ENCODE assay signal across 26 cellular contexts in the genomic region with DNA sequence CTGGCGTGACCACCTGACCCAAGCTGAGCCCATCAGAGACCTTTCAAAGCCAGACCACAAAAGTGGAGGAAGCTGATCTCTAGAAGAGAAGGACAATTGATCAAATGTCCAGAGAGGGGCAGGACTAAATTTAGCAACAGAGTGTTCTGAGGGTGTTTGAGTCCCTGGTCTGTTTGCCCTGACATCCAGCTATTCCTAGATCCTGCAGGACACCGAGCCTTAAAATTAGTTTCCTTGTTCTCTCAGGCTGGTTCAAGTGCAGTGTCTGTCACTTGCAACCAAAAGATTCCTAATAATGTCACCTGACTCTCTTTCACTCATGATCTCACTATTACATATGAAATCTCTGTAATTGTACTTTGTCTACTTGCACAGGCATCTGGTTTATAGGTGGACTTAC. TPM values are rescaled to one million over a fixed set of nuclear protein-coding genes. Genes with fewer than 3 reads are reported as not detected.
DNase-seq lines count a peak whose midpoint lies in the region; ATAC-seq, FAIRE-seq and TF ChIP-seq lines count a peak whose summit lies in the region.
"Had no signal": no experiment of that assay in that cellular context is flagged by ENCODE, and none has a peak within 500 bp of the region (broad histone marks: within the 10 kb centered on the region; RNA-seq: fewer than 3 reads in every experiment).

No MANE protein-coding gene starts in this region.

- H4K20me1 ChIP-seq in keratinocyte (ENCODE audit: control insufficient read depth, extremely low read depth, insufficient read depth, low read length), result no peaks in the 10 kb centered on the region

- TF ChIP-seq CTCF in activated CD8-positive, alpha-beta T cell treated with anti-CD3 and anti-CD28 coated beads for 36 hours (IDR thresholded peaks at IDR 0.05), result no peak
- TF ChIP-seq CTCF in chondrocyte (IDR thresholded peaks at IDR 0.05) (no peak), keratinocyte (optimal IDR thresholded peaks at IDR 0.05 in 1 of 3, IDR thresholded peaks at IDR 0.05 in 1 of 3, conservative IDR thresholded peaks at IDR 0.05 in 1 of 3; ENCODE audit: extremely low read depth in 1 of 3, insufficient read depth in 2 of 3, low read length in 3 of 3) (no peak), progenitor cell of endocrine pancreas (IDR thresholded peaks at IDR 0.05; ENCODE audit: unreplicated experiment) (no peak), glutamatergic neuron (IDR thresholded peaks at IDR 0.05; ENCODE audit: partially characterized antibody, unreplicated experiment) (no peak)

- peak; percentile 34 for FAIRE-seq in keratinocyte (lab: Jason Lieb, UNC)
- FAIRE-seq: endometrium, GM18507 had no signal

- H3K27me3 ChIP-seq in keratinocyte (ENCODE audit: control insufficient read depth, extremely low read depth, insufficient read depth, low read length), result no peaks in the 10 kb centered on the region
- H3K27me3 ChIP-seq: tibial artery had no signal

- no peak overlapping the region for H3K4me3 ChIP-seq in keratinocyte (ENCODE audit: control insufficient read depth in 2 of 3, extremely low read depth in 1 of 3, insufficient read depth in 2 of 3, low read depth in 1 of 3, low read length in 3 of 3)

- CTCF ChIA-PET in activated CD8-positive, alpha-beta T cell treated with anti-CD3 and anti-CD28 coated beads for 36 hours (lab: Charles Lee), result no interaction called here
- CTCF ChIA-PET in activated CD8-positive, alpha-beta T cell treated with anti-CD3 and anti-CD28 coated beads, Interleukin-2, amount 10 ng/mL, durations not matched to agents 7 days and 5 days (lab: Charles Lee), result no interaction called here

- H3K4me3 Mint-ChIP-seq in activated CD8-positive, alpha-beta T cell treated with anti-CD3 and anti-CD28 coated beads for 36 hours, result no peak overlapping the region
- H3K4me3 Mint-ChIP-seq in activated CD8-positive, alpha-beta T cell treated with anti-CD3 and anti-CD28 coated beads, Interleukin-2, amount 10 ng/mL, durations not matched to agents 7 days and 5 days, result no peak overlapping the region
- H3K4me3 Mint-ChIP-seq in chondrocyte (ENCODE audit: unreplicated experiment) (no peak overlapping the region), progenitor cell of endocrine pancreas (ENCODE audit: low read depth) (no peak overlapping the region), glutamatergic neuron (ENCODE audit: unreplicated experiment) (no peak overlapping the region)
- H3K4me3 Mint-ChIP-seq: brain; IgD-negative memory B cell; stimulated activated naive B cell treated with anti-CD40 and anti-IgM and Interleukin-4, amounts not matched to agents 10 μg/mL and 1 μg/mL and 100 μg/mL, for 72 hours; T-cell had no signal

- no peaks in the 10 kb centered on the region for H3K9me1 ChIP-seq in keratinocyte (ENCODE audit: control insufficient read depth, extremely low read depth, insufficient read depth, low read length)

- intact Hi-C loops in activated CD8-positive, alpha-beta T cell treated with anti-CD3 and anti-CD28 coated beads for 36 hours (cut with micrococcal nuclease), result no loop called here

- H3K4me1 Mint-ChIP-seq in activated CD8-positive, alpha-beta T cell treated with anti-CD3 and anti-CD28 coated beads for 36 hours (ENCODE audit: low read depth), result peaks cover 2% of the 10 kb centered on the region
- H3K4me1 Mint-ChIP-seq in activated CD8-positive, alpha-beta T cell treated with anti-CD3 and anti-CD28 coated beads, Interleukin-2, amount 10 ng/mL, durations not matched to agents 7 days and 5 days (ENCODE audit: low read depth), result peaks cover 5% of the 10 kb centered on the region
- H3K4me1 Mint-ChIP-seq in chondrocyte (ENCODE audit: low read depth) (peaks cover 42% of the 10 kb centered on the region), progenitor cell of endocrine pancreas (ENCODE audit: low read depth) (peaks cover 8% of the 10 kb centered on the region), glutamatergic neuron (ENCODE audit: low read depth, unreplicated experiment) (peaks cover 2% of the 10 kb centered on the region)
- H3K4me1 Mint-ChIP-seq: IgD-negative memory B cell; stimulated activated naive B cell treated with anti-CD40 and anti-IgM and Interleukin-4, amounts not matched to agents 10 μg/mL and 1 μg/mL and 100 μg/mL, for 72 hours; T-cell had no signal

- no peaks in the 10 kb centered on the region for H3K9me3 ChIP-seq in keratinocyte (ENCODE audit: control insufficient read depth, low read depth, low read length)
- H3K9me3 ChIP-seq: tibial artery had no signal

- no peak for ATAC-seq in activated CD8-positive, alpha-beta T cell treated with anti-CD3 and anti-CD28 coated beads for 36 hours
- no peak for ATAC-seq in activated CD8-positive, alpha-beta T cell treated with anti-CD3 and anti-CD28 coated beads, Interleukin-2, amount 10 ng/mL, durations not matched to agents 7 days and 5 days
- ATAC-seq in HG03175 (IDR thresholded peaks at IDR 0.05; ENCODE audit: unreplicated experiment), result no peak
- ATAC-seq in GM18867 (IDR thresholded peaks at IDR 0.05; ENCODE audit: unreplicated experiment), result no peak
- ATAC-seq: activated CD4-positive, CD25-positive, alpha-beta regulatory T cell treated with anti-CD3 and anti-CD28 coated beads, Interleukin-2, amount 50 U/mL, for 24 hours; stimulated activated naive B cell treated with anti-CD40 and anti-IgM and Interleukin-4, amounts not matched to agents 10 μg/mL and 1 μg/mL and 100 μg/mL, for 72 hours; T-cell had no signal

- dilution Hi-C loops in keratinocyte (cut with MboI; ENCODE audit: extremely low pct_ligation_motif_present, low sequenced_read_pairs), result no loop called here

- no peaks in the 10 kb centered on the region for H3K36me3 ChIP-seq in keratinocyte (ENCODE audit: control insufficient read depth in 2 of 2, extremely low read depth in 1 of 2, insufficient read depth in 2 of 2, low read length in 2 of 2)
- H3K36me3 ChIP-seq: tibial artery had no signal

- H3K36me3 Mint-ChIP-seq in activated CD8-positive, alpha-beta T cell treated with anti-CD3 and anti-CD28 coated beads for 36 hours (ENCODE audit: low read depth), result no peaks in the 10 kb centered on the region
- H3K36me3 Mint-ChIP-seq in activated CD8-positive, alpha-beta T cell treated with anti-CD3 and anti-CD28 coated beads, Interleukin-2, amount 10 ng/mL, durations not matched to agents 7 days and 5 days (ENCODE audit: low read depth), result no peaks in the 10 kb centered on the region
- no peaks in the 10 kb centered on the region for H3K36me3 Mint-ChIP-seq in chondrocyte (ENCODE audit: low read depth)
- no peaks in the 10 kb centered on the region for H3K36me3 Mint-ChIP-seq in progenitor cell of endocrine pancreas (ENCODE audit: insufficient read depth)
- no peaks in the 10 kb centered on the region for H3K36me3 Mint-ChIP-seq in glutamatergic neuron (ENCODE audit: unreplicated experiment)
- H3K36me3 Mint-ChIP-seq: brain; stimulated activated naive B cell treated with anti-CD40 and anti-IgM and Interleukin-4, amounts not matched to agents 10 μg/mL and 1 μg/mL and 100 μg/mL, for 72 hours; T-cell had no signal

- peak overlapping the region; percentile 74 for H3K27ac ChIP-seq in keratinocyte (ENCODE audit: control insufficient read depth, insufficient read depth, low read length)

- H3K27ac Mint-ChIP-seq in activated CD8-positive, alpha-beta T cell treated with anti-CD3 and anti-CD28 coated beads for 36 hours, result peak overlapping the region; percentile 14
- no peak overlapping the region for H3K27ac Mint-ChIP-seq in activated CD8-positive, alpha-beta T cell treated with anti-CD3 and anti-CD28 coated beads, Interleukin-2, amount 10 ng/mL, durations not matched to agents 7 days and 5 days
- H3K27ac Mint-ChIP-seq in chondrocyte (ENCODE audit: unreplicated experiment) (peak overlapping the region; percentile 92), progenitor cell of endocrine pancreas (no peak overlapping the region), glutamatergic neuron (ENCODE audit: unreplicated experiment) (no peak overlapping the region)
- H3K27ac Mint-ChIP-seq: brain; stimulated activated naive B cell treated with anti-CD40 and anti-IgM and Interleukin-4, amounts not matched to agents 10 μg/mL and 1 μg/mL and 100 μg/mL, for 72 hours; T-cell had no signal

- H3K79me2 ChIP-seq in keratinocyte (ENCODE audit: control insufficient read depth, insufficient read depth, low read length), result no peaks in the 10 kb centered on the region

- peak overlapping the region; percentile 89 for H3K4me2 ChIP-seq in keratinocyte (ENCODE audit: control insufficient read depth, extremely low read depth, insufficient read depth, low read depth, low read length)

- H3K4me1 ChIP-seq in keratinocyte (ENCODE audit: control insufficient read depth, extremely low read depth, insufficient read depth, low read length), result peaks cover 19% of the 10 kb centered on the region

- POLR2A ChIA-PET in activated CD8-positive, alpha-beta T cell treated with anti-CD3 and anti-CD28 coated beads for 36 hours (lab: Charles Lee), result no interaction called here
- POLR2A ChIA-PET in activated CD8-positive, alpha-beta T cell treated with anti-CD3 and anti-CD28 coated beads, Interleukin-2, amount 10 ng/mL, durations not matched to agents 7 days and 5 days (lab: Charles Lee), result no interaction called here

- H2AFZ ChIP-seq in keratinocyte (ENCODE audit: control insufficient read depth, low read length), result no peak overlapping the region

- H3K9me3 Mint-ChIP-seq in activated CD8-positive, alpha-beta T cell treated with anti-CD3 and anti-CD28 coated beads for 36 hours, result peaks cover 3% of the 10 kb centered on the region
- no peaks in the 10 kb centered on the region for H3K9me3 Mint-ChIP-seq in activated CD8-positive, alpha-beta T cell treated with anti-CD3 and anti-CD28 coated beads, Interleukin-2, amount 10 ng/mL, durations not matched to agents 7 days and 5 days (ENCODE audit: insufficient read depth)
- H3K9me3 Mint-ChIP-seq in chondrocyte (ENCODE audit: low read depth) (no peaks in the 10 kb centered on the region), progenitor cell of endocrine pancreas (ENCODE audit: low read depth) (no peaks in the 10 kb centered on the region), glutamatergic neuron (ENCODE audit: unreplicated experiment) (no peaks in the 10 kb centered on the region)
- H3K9me3 Mint-ChIP-seq: IgD-negative memory B cell, T-cell had no signal

- no peak for DNase-seq in activated CD8-positive, alpha-beta T cell treated with anti-CD3 and anti-CD28 coated beads for 36 hours
- DNase-seq in activated CD8-positive, alpha-beta T cell treated with anti-CD3 and anti-CD28 coated beads, Interleukin-2, amount 10 ng/mL, durations not matched to agents 7 days and 5 days, result no peak
- no peak for DNase-seq in chondrocyte (ENCODE audit: low spot score)
- no peak for DNase-seq in keratinocyte (ENCODE audit: low read depth, low spot score)
- DNase-seq in progenitor cell of endocrine pancreas (ENCODE audit: low spot score, unreplicated experiment), result no peak
- no peak for DNase-seq in glutamatergic neuron
- DNase-seq: 8988T; AML-193; cortex of kidney; GF-D8; mesendoderm; NCI-H1092 treated with DMSO at 0.1 percent for 48 hours; NCI-H1930; NCI-H748 treated with DMSO at 0.1 percent for 48 hours; SHP77 treated with DMSO at 0.1 percent for 48 hours; stimulated activated CD4-positive, alpha-beta T cell treated with anti-CD3 and anti-CD28 coated beads, Interleukin-4, amount 100 ng/mL, for 24 hours; stimulated activated naive B cell treated with anti-CD40 and anti-IgM and Interleukin-4, amounts not matched to agents 10 μg/mL and 1 μg/mL and 100 μg/mL, for 72 hours; T-cell had no signal

- H3K27me3 Mint-ChIP-seq in activated CD8-positive, alpha-beta T cell treated with anti-CD3 and anti-CD28 coated beads for 36 hours, result no peaks in the 10 kb centered on the region
- peaks cover 2% of the 10 kb centered on the region for H3K27me3 Mint-ChIP-seq in activated CD8-positive, alpha-beta T cell treated with anti-CD3 and anti-CD28 coated beads, Interleukin-2, amount 10 ng/mL, durations not matched to agents 7 days and 5 days (ENCODE audit: low read depth)
- H3K27me3 Mint-ChIP-seq in chondrocyte (ENCODE audit: low read depth) (no peaks in the 10 kb centered on the region), progenitor cell of endocrine pancreas (no peaks in the 10 kb centered on the region), glutamatergic neuron (ENCODE audit: unreplicated experiment) (no peaks in the 10 kb centered on the region)
- H3K27me3 Mint-ChIP-seq: brain, T-cell had no signal

- no peak overlapping the region for H3K9ac ChIP-seq in keratinocyte (ENCODE audit: control insufficient read depth, extremely low read depth, insufficient read depth, low read length)

RNA-seq across cellular contexts. Expression of a gene that starts 33.0 kb away (rescaled TPM):
- total RNA-seq in activated CD8-positive, alpha-beta T cell treated with anti-CD3 and anti-CD28 coated beads for 36 hours, result 10 to 100 TPM; 14.4 to 15.2 TPM
- total RNA-seq in activated CD8-positive, alpha-beta T cell treated with anti-CD3 and anti-CD28 coated beads, Interleukin-2, amount 10 ng/mL, durations not matched to agents 7 days and 5 days, result 1 to 10 TPM; 5.5 to 6.2 TPM
- total RNA-seq in chondrocyte (21.7 to 25.6 TPM (median 24.0 TPM) in 3 replicates), progenitor cell of endocrine pancreas (0.84 and 1.00 TPM in 2 replicates), glutamatergic neuron (ENCODE audit: unreplicated experiment) (0.54 TPM)
- 14.9 to 24.0 TPM (median 17.7 TPM) in 3 replicates for polyA plus RNA-seq in keratinocyte
- polyA plus RNA-seq in keratinocyte (2011; ENCODE audit: low read depth), result 47.5 TPM
- polyA plus RNA-seq in keratinocyte (2011; cell fraction: cytosol; rRNA removed), result 32.0 and 43.6 TPM in 2 replicates
- polyA plus RNA-seq in keratinocyte (2011; cell fraction: nucleus; rRNA removed), result 56.1 and 69.6 TPM in 2 replicates
- 31.1 and 41.1 TPM in 2 replicates for polyA plus RNA-seq in keratinocyte (2012; ENCODE audit: low replicate concordance)
- polyA minus RNA-seq in keratinocyte, result 35.9 to 47.4 TPM (median 37.5 TPM) in 3 replicates
- polyA minus RNA-seq in keratinocyte (2011; cell fraction: cytosol; rRNA and poly(A)+ RNA removed), result 43.9 TPM
- 35.5 and 64.7 TPM in 2 replicates for polyA minus RNA-seq in keratinocyte (2011; cell fraction: nucleus; rRNA and poly(A)+ RNA removed)

Comparison
In these comparisons a context has a peak if more than half of its experiments do, and no peak if none do; other contexts are left out.
1. H3K27ac Mint-ChIP-seq: peak in activated CD8-positive, alpha-beta T cell treated with anti-CD3 and anti-CD28 coated beads for 36 hours (single experiment) and chondrocyte (single experiment); none in activated CD8-positive, alpha-beta T cell treated with anti-CD3 and anti-CD28 coated beads, Interleukin-2, amount 10 ng/mL, durations not matched to agents 7 days and 5 days (single experiment), progenitor cell of endocrine pancreas (single experiment) and glutamatergic neuron (single experiment).